In genomic region chr12:8840938-8841633, GRCh38 we compare ENCODE assay signal across 1 cellular context.
TF ChIP-seq lines count a peak whose summit lies in the region.

No MANE protein-coding gene starts in this region.

TF ChIP-seq in H1, 55 proteins besides CTCF, POLR2A, EP300 and RAD21:
- no peak for TF ChIP-seq RXRA (IDR thresholded peaks at IDR 0.05; ENCODE audit: insufficient read depth, low read depth, low read length)
- TF ChIP-seq CBX5 (IDR thresholded peaks at IDR 0.05; ENCODE audit: low read depth, low read length): no peak
- TF ChIP-seq CEBPB (IDR thresholded peaks at IDR 0.05; ENCODE audit: low read depth, low read length): no peak
- TF ChIP-seq CREB1 (IDR thresholded peaks at IDR 0.05): no peak
- TF ChIP-seq SP2 (IDR thresholded peaks at IDR 0.05; ENCODE audit: low read length): no peak
- no peak for TF ChIP-seq TAF7 (optimal IDR thresholded peaks at IDR 0.05; ENCODE audit: borderline replicate concordance, low read depth, low read length)
- no peak for TF ChIP-seq GABPA (IDR thresholded peaks at IDR 0.05; ENCODE audit: borderline replicate concordance, insufficient read depth, low read length)
- no peak for TF ChIP-seq SIX5 (IDR thresholded peaks at IDR 0.05; ENCODE audit: low read depth, low read length)
- no peak for TF ChIP-seq CHD1 (IDR thresholded peaks at IDR 0.05; ENCODE audit: low read depth, low read length)
- no peak for TF ChIP-seq JUND (IDR thresholded peaks at IDR 0.05; ENCODE audit: low read length)
- TF ChIP-seq NANOG (IDR thresholded peaks at IDR 0.05; ENCODE audit: insufficient read depth, low read depth, low read length, poor library complexity, severe bottlenecking): no peak
- TF ChIP-seq SP1 (IDR thresholded peaks at IDR 0.05; ENCODE audit: low read depth, low read length): no peak
- no peak for TF ChIP-seq EGR1 (IDR thresholded peaks at IDR 0.05; ENCODE audit: borderline replicate concordance, low read depth, low read length)
- no peak for TF ChIP-seq KDM4A (IDR thresholded peaks at IDR 0.05; ENCODE audit: low read depth, low read length, severe bottlenecking)
